ENCODE assay signal across 8 cellular contexts in genomic region chr16:30075503-30076275, GRCh38. TPM values are rescaled to one million over a fixed set of nuclear protein-coding genes. Genes with fewer than 3 reads are reported as not detected.
DNase-seq lines count a peak whose midpoint lies in the region; ATAC-seq and TF ChIP-seq lines count a peak whose summit lies in the region.

Gene PPP4C, plus strand, starts transcription at chr16:30075994. Its CDS starts 384 bp downstream, at chr16:30076378.

- H3K36me3 ChIP-seq in mucosa of descending colon (ENCODE audit: low read depth), result peaks cover 5% of the 10 kb centered on the region

- DNase-seq in C1 segment of cervical spinal cord (lab: John Stamatoyannopoulos, UW) (peak; percentile 13 to 87 (median 72)), HuH-7 (ENCODE audit: low spot score) (peak; percentile 98), OCI-M1 (lab: John Stamatoyannopoulos, UW) (peak; percentile 95), activated T-cell treated with anti-CD3 and anti-CD28 coated beads for 24 hours (ENCODE audit: low read depth) (peak; percentile 84), epithelial cell of esophagus (ENCODE audit: low read depth) (peak; percentile 91), mucosa of descending colon (peak; percentile 94 to 95 (median 94))
- peak; percentile 82 to 83 for DNase-seq in stimulated activated CD8-positive, alpha-beta memory T cell treated with anti-CD3 and anti-CD28 coated beads, Interleukin-4, amount 100 ng/mL, for 1 hour (ENCODE audit: low read depth in 2 of 2, low spot score in 1 of 2)

- TF ChIP-seq CTCF in epithelial cell of esophagus (IDR thresholded peaks at IDR 0.05; ENCODE audit: insufficient read depth, low read depth, low read length, missing control alignments) (no peak), mucosa of descending colon (IDR thresholded peaks at IDR 0.05) (no peak)

- H3K9me3 ChIP-seq in mucosa of descending colon, result no peaks in the 10 kb centered on the region

- intact Hi-C loops in mucosa of descending colon (cut with DNase I, micrococcal nuclease), result no loop called here

- ATAC-seq in GM19463 (IDR thresholded peaks at IDR 0.05; ENCODE audit: unreplicated experiment), result peak; percentile 86
- peak; percentile 97 for ATAC-seq in mucosa of descending colon

- H3K4me3 ChIP-seq in epithelial cell of esophagus (ENCODE audit: low read length) (peak within 1 kb of the TSS; percentile 90), mucosa of descending colon (peak within 1 kb of the TSS; percentile 96)

- H3K4me1 ChIP-seq in mucosa of descending colon (ENCODE audit: low read depth), result peaks cover 21% of the 10 kb centered on the region

RNA-seq across cellular contexts. Expression of gene PPP4C, which starts in this region (rescaled TPM):
- 100 to 1,000 TPM in 2 of 3 donors, 10 to 100 TPM in 1; 71.7 to 109 (median 102) TPM for total RNA-seq in mucosa of descending colon

Comparison
In these comparisons a context has a peak if more than half of its experiments do, and no peak if none do; other contexts are left out.
1. Peak in every context shown above with its lines: DNase-seq, ATAC-seq and H3K4me3 ChIP-seq.